Comparison of ENCODE assay signal across 22 cellular contexts in the genomic region with DNA sequence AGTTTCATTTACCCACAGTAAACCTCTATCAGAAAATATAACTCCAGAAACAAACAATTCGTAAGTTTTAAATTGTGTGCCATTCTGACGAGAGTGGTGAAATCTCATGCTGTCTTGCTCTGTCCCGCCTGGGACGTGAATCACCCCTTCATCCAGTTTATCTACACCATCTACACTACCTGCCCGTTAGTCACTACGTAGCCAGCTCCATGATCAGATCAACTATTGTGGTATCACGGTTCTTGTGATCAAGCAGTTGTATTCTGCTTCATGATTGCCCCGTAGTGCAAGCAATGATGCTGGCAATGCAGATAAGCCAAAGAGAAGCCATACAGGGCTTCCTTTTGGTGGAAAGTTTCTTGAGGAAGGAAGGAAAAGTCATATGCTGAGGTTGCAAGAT.
DNase-seq lines count a peak whose midpoint lies in the region; ATAC-seq, FAIRE-seq and TF ChIP-seq lines count a peak whose summit lies in the region.
"Had no signal": no experiment of that assay in that cellular context is flagged by ENCODE, and none has a peak within 500 bp of the region (broad histone marks: within the 10 kb centered on the region; RNA-seq: fewer than 3 reads in every experiment).

No MANE protein-coding gene starts in this region.

- H3K18ac ChIP-seq in trophoblast cell (ENCODE audit: low read length), result no peak overlapping the region

- H3K4me1 ChIP-seq in A549, result peaks cover 17% of the 10 kb centered on the region
- peaks cover 8% of the 10 kb centered on the region; the same call in 1 of the 2 replicates for H3K4me1 ChIP-seq in DND-41 (ENCODE audit: insufficient read depth, low read length)
- H3K4me1 ChIP-seq in trophoblast cell (ENCODE audit: control insufficient read depth in 1 of 2, insufficient read depth in 2 of 2, low read length in 2 of 2), result peaks cover 6 to 17% of the 10 kb centered on the region in 2 experiments
- H3K4me1 ChIP-seq: Caco-2, HAP-1 had no signal

- no peak for FAIRE-seq in A549 (lab: Jason Lieb, UNC)
- FAIRE-seq: GM12891, GM18507, H54 had no signal

- H3K9me3 Mint-ChIP-seq in endothelial cell (ENCODE audit: unreplicated experiment), result no peaks in the 10 kb centered on the region
- no peaks in the 10 kb centered on the region for H3K9me3 Mint-ChIP-seq in activated T-helper 1 cell treated with anti-CD3 and anti-CD28 coated beads, Interleukin-12 subunit alpha, Interleukin-12 subunit beta, Interleukin-2, Interleukin-4 antibody, amounts not matched to agents 30 ng/mL and 10 ng/mL and 1 ng/mL, durations not matched to agents 14 hours and 24 hours and 36 hours
- no peaks in the 10 kb centered on the region for H3K9me3 Mint-ChIP-seq in activated CD8-positive, alpha-beta T cell treated with anti-CD3 and anti-CD28 coated beads for 36 hours
- H3K9me3 Mint-ChIP-seq: CD4-positive, CD25-positive, alpha-beta regulatory T cell; CD8-positive, alpha-beta T cell; HFFc6 had no signal

- TF ChIP-seq RAD21 in A549 (conservative IDR thresholded peaks at IDR 0.05 in 1 of 2, IDR thresholded peaks at IDR 0.05 in 1 of 2), result no peak

- no peak for TF ChIP-seq POLR2A in A549 (IDR thresholded peaks at IDR 0.05; ENCODE audit: low read length)

- H2BK5ac ChIP-seq in trophoblast cell (ENCODE audit: low read depth, low read length, poor library complexity), result no peak overlapping the region

- POLR2A ChIA-PET in A549 (lab: Yijun Ruan, JAX), result no interaction called here
- POLR2A ChIA-PET in activated CD8-positive, alpha-beta T cell treated with anti-CD3 and anti-CD28 coated beads for 36 hours (lab: Charles Lee), result no interaction called here

- H3K23ac ChIP-seq in trophoblast cell (ENCODE audit: low read length), result no peak overlapping the region

- no peak overlapping the region for H2AK5ac ChIP-seq in trophoblast cell (ENCODE audit: low read length)

- H3K27ac Mint-ChIP-seq in endothelial cell (ENCODE audit: unreplicated experiment), result no peak overlapping the region
- H3K27ac Mint-ChIP-seq in activated T-helper 1 cell treated with anti-CD3 and anti-CD28 coated beads, Interleukin-12 subunit alpha, Interleukin-12 subunit beta, Interleukin-2, Interleukin-4 antibody, amounts not matched to agents 30 ng/mL and 10 ng/mL and 1 ng/mL, durations not matched to agents 14 hours and 24 hours and 36 hours, result no peak overlapping the region
- H3K27ac Mint-ChIP-seq in activated CD8-positive, alpha-beta T cell treated with anti-CD3 and anti-CD28 coated beads for 36 hours, result no peak overlapping the region
- H3K27ac Mint-ChIP-seq: CD8-positive, alpha-beta T cell; HFFc6 had no signal

- H3K79me1 ChIP-seq in trophoblast cell (ENCODE audit: low read length), result no peaks in the 10 kb centered on the region

- H3K27me3 ChIP-seq in DND-41 (ENCODE audit: insufficient read depth, low read length, poor library complexity), result no peaks in the 10 kb centered on the region
- H3K27me3 ChIP-seq in trophoblast cell (ENCODE audit: insufficient read depth, low read length), result no peaks in the 10 kb centered on the region
- H3K27me3 ChIP-seq: BLaER1 had no signal

- H3K9ac ChIP-seq in DND-41 (ENCODE audit: low read depth, low read length) (no peak overlapping the region), trophoblast cell (ENCODE audit: low read length) (no peak overlapping the region)
- H3K9ac ChIP-seq: BLaER1 had no signal

- TF ChIP-seq CTCF in A549 (IDR thresholded peaks at IDR 0.05) (no peak), DND-41 (IDR thresholded peaks at IDR 0.05; ENCODE audit: borderline replicate concordance, extremely low read depth, low read length, poor library complexity, severe bottlenecking) (no peak), endothelial cell (IDR thresholded peaks at IDR 0.05; ENCODE audit: unreplicated experiment) (no peak)
- no peak for TF ChIP-seq CTCF in activated CD8-positive, alpha-beta T cell treated with anti-CD3 and anti-CD28 coated beads for 36 hours (IDR thresholded peaks at IDR 0.05)

- no peak overlapping the region for H4K12ac ChIP-seq in trophoblast cell (ENCODE audit: low read depth, low read length)

- DNase-seq in A549 (ENCODE audit: low read depth in 1 of 2, low spot score in 1 of 2) (no peak), DND-41 (no peak), endothelial cell (ENCODE audit: low spot score) (no peak), trophoblast cell (peak; percentile 63 to 66)
- DNase-seq in activated T-helper 1 cell treated with anti-CD3 and anti-CD28 coated beads, Interleukin-12 subunit alpha, Interleukin-12 subunit beta, Interleukin-2, Interleukin-4 antibody, amounts not matched to agents 30 ng/mL and 10 ng/mL and 1 ng/mL, durations not matched to agents 14 hours and 24 hours and 36 hours (ENCODE audit: low spot score), result no peak
- DNase-seq in activated CD8-positive, alpha-beta T cell treated with anti-CD3 and anti-CD28 coated beads for 36 hours, result no peak
- DNase-seq: 8988T; Caco-2; CD4-positive, CD25-positive, alpha-beta regulatory T cell; CD8-positive, alpha-beta T cell; DMS153; EL; GF-D8; GOT3; HFFc6 had no signal

- H4K8ac ChIP-seq in trophoblast cell (ENCODE audit: low read depth, low read length), result no peak overlapping the region

- no peak overlapping the region for H3K4me2 ChIP-seq in A549
- H3K4me2 ChIP-seq in DND-41 (ENCODE audit: insufficient read depth, low read length), result no peak overlapping the region
- no peak overlapping the region for H3K4me2 ChIP-seq in trophoblast cell (ENCODE audit: low read length)
- H3K4me2 ChIP-seq: BLaER1 had no signal

- H3K36me3 Mint-ChIP-seq in endothelial cell (ENCODE audit: low read depth, unreplicated experiment), result peaks cover 16% of the 10 kb centered on the region
- no peaks in the 10 kb centered on the region for H3K36me3 Mint-ChIP-seq in activated T-helper 1 cell treated with anti-CD3 and anti-CD28 coated beads, Interleukin-12 subunit alpha, Interleukin-12 subunit beta, Interleukin-2, Interleukin-4 antibody, amounts not matched to agents 30 ng/mL and 10 ng/mL and 1 ng/mL, durations not matched to agents 14 hours and 24 hours and 36 hours (ENCODE audit: low read depth)
- no peaks in the 10 kb centered on the region for H3K36me3 Mint-ChIP-seq in activated CD8-positive, alpha-beta T cell treated with anti-CD3 and anti-CD28 coated beads for 36 hours (ENCODE audit: low read depth)
- H3K36me3 Mint-ChIP-seq: CD4-positive, CD25-positive, alpha-beta regulatory T cell; CD8-positive, alpha-beta T cell had no signal

- 54% methylated on average over 8 of the region's 8 CpGs for WGBS in A549 (ENCODE audit: missing lambda C conversion rate)
- no CpG with 5 or more reads among the region's 8 CpGs for WGBS in trophoblast cell (ENCODE audit: extremely low coverage, insufficient coverage, insufficient read length)

- H3K9me3 ChIP-seq in A549 (no peaks in the 10 kb centered on the region), DND-41 (ENCODE audit: insufficient read depth, low read length, severe bottlenecking) (no peaks in the 10 kb centered on the region), trophoblast cell (ENCODE audit: insufficient read depth, low read depth, low read length) (no peaks in the 10 kb centered on the region)
- H3K9me3 ChIP-seq: BLaER1, Caco-2, HAP-1 had no signal

- no peak overlapping the region for H3K4me3 ChIP-seq in A549
- H3K4me3 ChIP-seq in DND-41 (ENCODE audit: low read depth in 1 of 2, low read length in 2 of 2), result no peak overlapping the region
- H3K4me3 ChIP-seq in trophoblast cell (ENCODE audit: low read depth, low read length), result no peak overlapping the region
- H3K4me3 ChIP-seq: BLaER1, HAP-1 had no signal

- CTCF ChIA-PET in A549 (lab: Yijun Ruan, JAX), result no interaction called here
- CTCF ChIA-PET in activated CD8-positive, alpha-beta T cell treated with anti-CD3 and anti-CD28 coated beads for 36 hours (lab: Charles Lee), result no interaction called here

- H3K4me3 Mint-ChIP-seq in endothelial cell (ENCODE audit: unreplicated experiment), result peak overlapping the region; percentile 42
- no peak overlapping the region for H3K4me3 Mint-ChIP-seq in activated T-helper 1 cell treated with anti-CD3 and anti-CD28 coated beads, Interleukin-12 subunit alpha, Interleukin-12 subunit beta, Interleukin-2, Interleukin-4 antibody, amounts not matched to agents 30 ng/mL and 10 ng/mL and 1 ng/mL, durations not matched to agents 14 hours and 24 hours and 36 hours
- H3K4me3 Mint-ChIP-seq in activated CD8-positive, alpha-beta T cell treated with anti-CD3 and anti-CD28 coated beads for 36 hours, result no peak overlapping the region
- H3K4me3 Mint-ChIP-seq: CD4-positive, CD25-positive, alpha-beta regulatory T cell; CD8-positive, alpha-beta T cell; HFFc6 had no signal

- no peak overlapping the region for H3K14ac ChIP-seq in trophoblast cell (ENCODE audit: low read length)

- H3K79me2 ChIP-seq in DND-41 (ENCODE audit: insufficient read depth, low read length) (no peaks in the 10 kb centered on the region), trophoblast cell (ENCODE audit: control insufficient read depth, insufficient read depth, low read length, poor library complexity) (peaks cover 2% of the 10 kb centered on the region)

- H3K27ac ChIP-seq in A549, result no peak overlapping the region; a peak in 1 of 6 replicates
- H3K27ac ChIP-seq in DND-41 (ENCODE audit: low read length), result no peak overlapping the region
- H3K27ac ChIP-seq in trophoblast cell (ENCODE audit: low read depth, low read length), result no peak overlapping the region
- H3K27ac ChIP-seq: BLaER1, C4-2B had no signal

- no peak overlapping the region for H3K4ac ChIP-seq in trophoblast cell (ENCODE audit: low read depth, low read length)

- H2AFZ ChIP-seq in DND-41 (ENCODE audit: low read depth, low read length) (0 out of 2 replicates have a peak overlapping the region, but pooled peaks have one; percentile 33), trophoblast cell (ENCODE audit: insufficient read depth, low read length, poor library complexity) (no peak overlapping the region)

- no peak for TF ChIP-seq EP300 in A549 (IDR thresholded peaks at IDR 0.05)

- intact Hi-C loops in activated T-helper 1 cell treated with anti-CD3 and anti-CD28 coated beads, Interleukin-12 subunit alpha, Interleukin-12 subunit beta, Interleukin-2, Interleukin-4 antibody, amounts not matched to agents 30 ng/mL and 10 ng/mL and 1 ng/mL, durations not matched to agents 14 hours and 24 hours and 36 hours (cut with micrococcal nuclease), result no loop called here
- intact Hi-C loops in activated CD8-positive, alpha-beta T cell treated with anti-CD3 and anti-CD28 coated beads for 36 hours (cut with micrococcal nuclease), result no loop called here

- no peak overlapping the region for H2BK120ac ChIP-seq in trophoblast cell (ENCODE audit: insufficient read depth, low read length, poor library complexity)

- no peak overlapping the region for H4K91ac ChIP-seq in trophoblast cell (ENCODE audit: low read depth, low read length)

- H3K36me3 ChIP-seq in DND-41 (ENCODE audit: insufficient read depth, low read length) (no peaks in the 10 kb centered on the region), trophoblast cell (ENCODE audit: control insufficient read depth in 1 of 2, insufficient read depth in 2 of 2, low read length in 2 of 2) (no peaks in the 10 kb centered on the region)
- H3K36me3 ChIP-seq: BLaER1, HAP-1 had no signal

- peaks cover 4% of the 10 kb centered on the region for H3K27me3 Mint-ChIP-seq in endothelial cell (ENCODE audit: unreplicated experiment)
- H3K27me3 Mint-ChIP-seq in activated T-helper 1 cell treated with anti-CD3 and anti-CD28 coated beads, Interleukin-12 subunit alpha, Interleukin-12 subunit beta, Interleukin-2, Interleukin-4 antibody, amounts not matched to agents 30 ng/mL and 10 ng/mL and 1 ng/mL, durations not matched to agents 14 hours and 24 hours and 36 hours (ENCODE audit: insufficient read depth), result peaks cover 2% of the 10 kb centered on the region
- H3K27me3 Mint-ChIP-seq in activated CD8-positive, alpha-beta T cell treated with anti-CD3 and anti-CD28 coated beads for 36 hours, result no peaks in the 10 kb centered on the region

- H3K4me1 Mint-ChIP-seq in endothelial cell (ENCODE audit: unreplicated experiment), result peaks cover 46% of the 10 kb centered on the region
- peaks cover 10% of the 10 kb centered on the region for H3K4me1 Mint-ChIP-seq in activated T-helper 1 cell treated with anti-CD3 and anti-CD28 coated beads, Interleukin-12 subunit alpha, Interleukin-12 subunit beta, Interleukin-2, Interleukin-4 antibody, amounts not matched to agents 30 ng/mL and 10 ng/mL and 1 ng/mL, durations not matched to agents 14 hours and 24 hours and 36 hours (ENCODE audit: low read depth)
- peaks cover 2% of the 10 kb centered on the region for H3K4me1 Mint-ChIP-seq in activated CD8-positive, alpha-beta T cell treated with anti-CD3 and anti-CD28 coated beads for 36 hours (ENCODE audit: low read depth)

- H4K20me1 ChIP-seq in DND-41 (ENCODE audit: insufficient read depth, low read length), result no peaks in the 10 kb centered on the region
- H4K20me1 ChIP-seq: BLaER1 had no signal

- no peak for ATAC-seq in A549
- no peak for ATAC-seq in DND-41 (ENCODE audit: insufficient read depth, low read depth)
- no peak for ATAC-seq in activated CD8-positive, alpha-beta T cell treated with anti-CD3 and anti-CD28 coated beads for 36 hours
- ATAC-seq in HG03469 (IDR thresholded peaks at IDR 0.05; ENCODE audit: unreplicated experiment), result no peak
- ATAC-seq: CD8-positive, alpha-beta T cell had no signal

- no peak overlapping the region for H2BK12ac ChIP-seq in trophoblast cell (ENCODE audit: low read length)

Comparison
In these comparisons a context has a peak if more than half of its experiments do, and no peak if none do; other contexts are left out.
1. DNase-seq: peak in trophoblast cell (2 of 2); none in A549 (0 of 2), DND-41 (single experiment), endothelial cell (single experiment), activated T-helper 1 cell treated with anti-CD3 and anti-CD28 coated beads, Interleukin-12 subunit alpha, Interleukin-12 subunit beta, Interleukin-2, Interleukin-4 antibody, amounts not matched to agents 30 ng/mL and 10 ng/mL and 1 ng/mL, durations not matched to agents 14 hours and 24 hours and 36 hours (single experiment) and activated CD8-positive, alpha-beta T cell treated with anti-CD3 and anti-CD28 coated beads for 36 hours (single experiment).